Comparison of ENCODE assay signal across 1 cellular context in genomic region chr20:35284992-35285805, GRCh38.
A peak's percentile ranks its signal among the peaks of the same experiment; 100 is the strongest.
TF ChIP-seq lines count a peak whose summit lies in the region.

No MANE protein-coding gene starts in this region.

TF ChIP-seq in HepG2, 621 proteins besides CTCF, POLR2A, EP300 and RAD21 (continued from another document and continues in another):
- TF ChIP-seq FOXP4 (CRISPR knock-in tag; IDR thresholded peaks at IDR 0.05) (0 out of 2 replicates have a peak, but pooled peaks have one; percentile 3), TOE1 (CRISPR knock-in tag; IDR thresholded peaks at IDR 0.05) (no peak), HNF1A (IDR thresholded peaks at IDR 0.05; ENCODE audit: low read depth) (no peak), HNF1A (CRISPR knock-in tag; IDR thresholded peaks at IDR 0.05; ENCODE audit: borderline replicate concordance) (peak; percentile 5; the same call in 1 of the 2 replicates), NKX3-1 (CRISPR knock-in tag; IDR thresholded peaks at IDR 0.05) (no peak), CCAR2 (optimal IDR thresholded peaks at IDR 0.05; ENCODE audit: low read depth, low read length) (no peak), ARNT2 (CRISPR knock-in tag; IDR thresholded peaks at IDR 0.05; ENCODE audit: low read depth) (no peak), ZBTB49 (CRISPR knock-in tag; IDR thresholded peaks at IDR 0.05; ENCODE audit: borderline replicate concordance) (peak; percentile 78; the same call in 1 of the 2 replicates), ZEB1 (IDR thresholded peaks at IDR 0.05; ENCODE audit: insufficient replicate concordance, low read depth) (no peak), NCOA5 (CRISPR knock-in tag; IDR thresholded peaks at IDR 0.05) (no peak), MYNN (CRISPR knock-in tag; IDR thresholded peaks at IDR 0.05; ENCODE audit: low read depth) (no peak), CBX5 (CRISPR knock-in tag; IDR thresholded peaks at IDR 0.05; ENCODE audit: borderline replicate concordance) (no peak), RFX5 (IDR thresholded peaks at IDR 0.05; ENCODE audit: low read depth, low read length) (no peak), SAFB2 (CRISPR knock-in tag; IDR thresholded peaks at IDR 0.05; ENCODE audit: borderline replicate concordance, low read depth) (no peak), GLI4 (CRISPR knock-in tag; IDR thresholded peaks at IDR 0.05; ENCODE audit: borderline replicate concordance) (no peak), KDM2A (CRISPR knock-in tag; IDR thresholded peaks at IDR 0.05; ENCODE audit: borderline replicate concordance, low read depth) (no peak), ZBTB34 (CRISPR knock-in tag; IDR thresholded peaks at IDR 0.05) (no peak), ZNF407 (CRISPR knock-in tag; IDR thresholded peaks at IDR 0.05; ENCODE audit: not compliant biosample characterization) (peak; percentile 38), ZHX1 (CRISPR knock-in tag; IDR thresholded peaks at IDR 0.05; ENCODE audit: low read depth) (no peak), MIER3 (CRISPR knock-in tag; IDR thresholded peaks at IDR 0.05; ENCODE audit: borderline replicate concordance) (no peak), HNF1B (CRISPR knock-in tag; IDR thresholded peaks at IDR 0.05) (no peak; the same call in 1 of the 2 replicates), HOMEZ (CRISPR knock-in tag; IDR thresholded peaks at IDR 0.05; ENCODE audit: low read depth) (no peak), ZSCAN25 (CRISPR knock-in tag; IDR thresholded peaks at IDR 0.05) (no peak), ZNF136 (CRISPR knock-in tag; IDR thresholded peaks at IDR 0.05; ENCODE audit: low read depth) (0 out of 2 replicates have a peak, but pooled peaks have one; percentile 22), POGZ (CRISPR knock-in tag; IDR thresholded peaks at IDR 0.05) (no peak), ELF3 (CRISPR knock-in tag; IDR thresholded peaks at IDR 0.05) (no peak), PHF8 (CRISPR knock-in tag; IDR thresholded peaks at IDR 0.05) (no peak), ZNF251 (CRISPR knock-in tag; IDR thresholded peaks at IDR 0.05) (no peak), SRY (CRISPR knock-in tag; IDR thresholded peaks at IDR 0.05) (no peak; the same call in 1 of the 2 replicates), HOXA9 (CRISPR knock-in tag; IDR thresholded peaks at IDR 0.05; ENCODE audit: borderline replicate concordance) (no peak), ZNF891 (CRISPR knock-in tag; IDR thresholded peaks at IDR 0.05) (no peak; the same call in 1 of the 2 replicates), ZNF224 (CRISPR knock-in tag; IDR thresholded peaks at IDR 0.05) (no peak)
